Comparison of ENCODE assay signal across 8 cellular contexts in the genomic region with DNA sequence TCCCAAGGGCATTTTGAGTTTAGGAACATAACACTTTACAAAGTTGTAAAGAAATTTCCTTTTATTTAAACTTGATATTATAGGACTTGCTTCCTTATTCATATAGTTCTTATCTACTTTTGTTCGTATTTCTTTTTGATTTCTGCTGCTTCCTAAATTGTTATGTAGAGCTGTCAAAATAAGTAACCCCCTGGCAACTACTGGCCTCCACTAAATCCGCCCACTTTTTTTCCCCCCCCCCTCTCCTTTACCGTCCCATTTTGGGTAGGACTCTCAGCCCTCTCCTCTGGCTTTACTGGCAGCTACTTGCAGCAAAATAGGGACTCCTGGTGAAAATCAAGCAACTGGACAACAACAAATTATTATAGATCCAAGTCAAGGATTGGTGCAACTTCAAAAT. TPM values are rescaled to one million over a fixed set of nuclear protein-coding genes. Genes with fewer than 3 reads are reported as not detected.
DNase-seq lines count a peak whose midpoint lies in the region; ATAC-seq and TF ChIP-seq lines count a peak whose summit lies in the region.

No MANE protein-coding gene starts in this region.

- intact Hi-C loops in CD4-positive, alpha-beta memory T cell (cut with micrococcal nuclease), result loop anchor here (5.0 kb wide), 1 partner anchor 92 kb away; no protein-coding TSS in a partner anchor

- H3K9me3 Mint-ChIP-seq in CD4-positive, alpha-beta memory T cell, result no peaks in the 10 kb centered on the region
- no peaks in the 10 kb centered on the region for H3K9me3 Mint-ChIP-seq in neural crest cell

- peaks cover 12% of the 10 kb centered on the region for H3K36me3 ChIP-seq in CD4-positive, alpha-beta memory T cell (ENCODE audit: insufficient read depth, low read length)

- H3K4me3 Mint-ChIP-seq in CD4-positive, alpha-beta memory T cell, result peak overlapping the region; percentile 96 to 100 (median 100)
- peak overlapping the region; percentile 100 for H3K4me3 Mint-ChIP-seq in neural crest cell

- CTCF ChIA-PET in CD4-positive, alpha-beta memory T cell (lab: Charles Lee; ENCODE audit: partially characterized antibody), result interaction anchor here (1.4 kb wide), 1 partner anchor 17 kb away, joined by 3 read pairs; no protein-coding TSS in a partner anchor

- peak overlapping the region; percentile 58 to 100 (median 96) for H3K27ac Mint-ChIP-seq in CD4-positive, alpha-beta memory T cell
- peak overlapping the region; percentile 70 for H3K27ac Mint-ChIP-seq in neural crest cell (ENCODE audit: unreplicated experiment)

- peak overlapping the region; percentile 82 to 93 for H3K4me3 ChIP-seq in CD4-positive, alpha-beta memory T cell (ENCODE audit: low read length in 2 of 2)
- H3K4me3 ChIP-seq in LNCaP clone FGC (ENCODE audit: low read depth, low read length) (peak overlapping the region; percentile 76), choroid plexus epithelial cell (ENCODE audit: low read depth, low read length) (peak overlapping the region; percentile 72)

- peak overlapping the region; percentile 93 for H3K27ac ChIP-seq in CD4-positive, alpha-beta memory T cell (ENCODE audit: low read depth, low read length)

- no peaks in the 10 kb centered on the region for H3K27me3 Mint-ChIP-seq in CD4-positive, alpha-beta memory T cell
- H3K27me3 Mint-ChIP-seq in neural crest cell (ENCODE audit: low read depth), result no peaks in the 10 kb centered on the region

- H3K9me3 ChIP-seq in CD4-positive, alpha-beta memory T cell (ENCODE audit: control insufficient read depth in 1 of 2, low read length in 2 of 2), result no peaks in the 10 kb centered on the region

- ATAC-seq in HG03196 (IDR thresholded peaks at IDR 0.05; ENCODE audit: unreplicated experiment) (no peak), HG02973 (IDR thresholded peaks at IDR 0.05; ENCODE audit: unreplicated experiment) (no peak)

- peaks cover 14 to 46% of the 10 kb centered on the region in 2 donors for H3K36me3 Mint-ChIP-seq in CD4-positive, alpha-beta memory T cell
- peaks cover 8% of the 10 kb centered on the region for H3K36me3 Mint-ChIP-seq in neural crest cell (ENCODE audit: low read depth)

- no peak for TF ChIP-seq CTCF in LNCaP clone FGC (IDR thresholded peaks at IDR 0.05; ENCODE audit: control insufficient read depth, extremely low read depth, insufficient read depth)
- no peak for TF ChIP-seq CTCF in choroid plexus epithelial cell (conservative IDR thresholded peaks at IDR 0.05; ENCODE audit: low read depth, low read length)
- no peak for TF ChIP-seq CTCF in neural crest cell (conservative IDR thresholded peaks at IDR 0.05)

- peaks cover 63% of the 10 kb centered on the region for H3K4me1 ChIP-seq in CD4-positive, alpha-beta memory T cell (ENCODE audit: insufficient read depth, low read length)

- no peaks in the 10 kb centered on the region for H3K27me3 ChIP-seq in CD4-positive, alpha-beta memory T cell (ENCODE audit: insufficient read depth, low read length)

- H3K4me1 Mint-ChIP-seq in CD4-positive, alpha-beta memory T cell, result peaks cover 38 to 73% (median 58%) of the 10 kb centered on the region in 4 donors
- H3K4me1 Mint-ChIP-seq in neural crest cell, result peaks cover 58% of the 10 kb centered on the region

- POLR2A ChIA-PET in CD4-positive, alpha-beta memory T cell (lab: Charles Lee; ENCODE audit: partially characterized antibody), result interaction anchor here (1.2 kb wide), 1 partner anchor 91 kb away, joined by 3 read pairs; no protein-coding TSS in a partner anchor

- no peak for DNase-seq in CD4-positive, alpha-beta memory T cell
- no peak for DNase-seq in LNCaP clone FGC (ENCODE audit: low read depth)
- no peak for DNase-seq in choroid plexus epithelial cell (ENCODE audit: low read depth)
- no peak for DNase-seq in neural crest cell (ENCODE audit: low read depth, low spot score)
- DNase-seq in GM03348 (ENCODE audit: low spot score), result no peak
- DNase-seq in NCI-H510A (lab: John Stamatoyannopoulos, UW), result no peak

RNA-seq across cellular contexts. Expression of gene SP4, which starts 1.1 kb away (rescaled TPM):
- total RNA-seq in CD4-positive, alpha-beta memory T cell, result 10 to 100 TPM; 45.8 to 47.4 TPM
- 10 to 100 TPM in 1 of 2 donors, 1 to 10 TPM in 1; 8.2 to 11.5 TPM for polyA plus RNA-seq in CD4-positive, alpha-beta memory T cell
- 20.6 and 20.8 TPM in 2 replicates for total RNA-seq in neural crest cell
